In the genomic region with DNA sequence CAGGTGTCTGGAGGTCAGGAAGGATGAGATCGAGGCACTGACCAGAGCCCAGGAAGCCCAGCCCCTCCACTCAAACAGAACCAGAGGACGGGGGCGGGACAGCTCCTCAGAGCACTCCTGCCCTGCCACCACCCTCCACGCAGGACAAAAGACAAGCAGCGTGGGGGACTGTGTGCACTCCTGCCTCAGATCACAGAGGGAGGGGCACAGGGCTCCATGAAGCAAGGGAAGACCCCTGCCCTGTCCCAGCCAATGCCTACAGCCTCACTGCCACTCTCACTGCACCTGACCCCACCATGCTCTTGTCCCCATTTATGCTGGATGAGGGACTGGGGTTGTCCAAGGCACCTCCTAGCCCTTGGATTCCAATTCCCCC, we compare ENCODE assay signal across 14 cellular contexts.
A peak's percentile ranks its signal among the peaks of the same experiment; 100 is the strongest.
DNase-seq lines count a peak whose midpoint lies in the region; ATAC-seq and TF ChIP-seq lines count a peak whose summit lies in the region.
"Had no signal": no experiment of that assay in that cellular context is flagged by ENCODE, and none has a peak within 500 bp of the region (broad histone marks: within the 10 kb centered on the region; RNA-seq: fewer than 3 reads in every experiment).

No MANE protein-coding gene starts in this region.

- H3K9ac ChIP-seq in SK-N-SH (no peak overlapping the region), endodermal cell (ENCODE audit: extremely low read depth, low read length, poor library complexity, severe bottlenecking) (no peak overlapping the region)

- TF ChIP-seq EP300 in SK-N-SH (IDR thresholded peaks at IDR 0.05; ENCODE audit: borderline replicate concordance in 1 of 2, low read depth in 1 of 2, low read length in 1 of 2): no peak

- intact Hi-C loops in Caco-2 (cut with micrococcal nuclease; ENCODE audit: unreplicated experiment): loop anchor here (1.0 kb wide), 2 partner anchors 32 to 74 kb away; no protein-coding TSS in a partner anchor

- no peak for DNase-seq in SK-N-SH
- no peak for DNase-seq in Caco-2
- no peak for DNase-seq in type B pancreatic cell (ENCODE audit: extremely low spot score, unreplicated experiment)
- no peak for DNase-seq in stimulated activated CD4-positive, alpha-beta T cell treated with anti-CD3 and anti-CD28 coated beads, Interleukin-1b, Interleukin-23, amount 100 ng/mL, for 48 hours
- DNase-seq in endodermal cell: no peak
- DNase-seq: 8988T, C1 segment of cervical spinal cord, cerebellar nuclear complex, NCI-H524 had no signal

- H3K27ac Mint-ChIP-seq in Caco-2 (ENCODE audit: unreplicated experiment) (peak overlapping the region; percentile 76), nephron (peak overlapping the region in 2 of 3 experiments; percentile 33 to 58), type B pancreatic cell (no peak overlapping the region), endodermal cell (no peak overlapping the region)
- peak overlapping the region; percentile 61 for H3K27ac Mint-ChIP-seq in activated T-helper 17 cell treated with anti-CD3 and anti-CD28 coated beads, Interleukin-2, amount 50 U/mL, for 72 hours

- TF ChIP-seq RAD21 in SK-N-SH (IDR thresholded peaks at IDR 0.05; ENCODE audit: low read length): no peak

- H3K9me3 ChIP-seq in SK-N-SH (no peaks in the 10 kb centered on the region), Caco-2 (no peaks in the 10 kb centered on the region), endodermal cell (ENCODE audit: control insufficient read depth, low read length) (no peaks in the 10 kb centered on the region)
- H3K9me3 ChIP-seq: upper lobe of left lung had no signal

- H4K20me1 ChIP-seq in SK-N-SH (ENCODE audit: insufficient read depth): peaks cover 75% of the 10 kb centered on the region

- TF ChIP-seq CTCF in SK-N-SH (IDR thresholded peaks at IDR 0.05) (no peak), Caco-2 (IDR thresholded peaks at IDR 0.05; ENCODE audit: insufficient read depth in 1 of 2, low read depth in 1 of 2, low read length in 1 of 2, severe bottlenecking in 1 of 2, unreplicated experiment in 1 of 2) (no peak), nephron (IDR thresholded peaks at IDR 0.05; ENCODE audit: unreplicated experiment in 3 of 3) (no peak), type B pancreatic cell (conservative IDR thresholded peaks at IDR 0.05) (no peak), endodermal cell (conservative IDR thresholded peaks at IDR 0.05) (no peak)

- peaks cover 24% of the 10 kb centered on the region for H3K4me1 Mint-ChIP-seq in Caco-2 (ENCODE audit: low read depth, unreplicated experiment)
- H3K4me1 Mint-ChIP-seq in activated T-helper 17 cell treated with anti-CD3 and anti-CD28 coated beads, Interleukin-2, amount 50 U/mL, for 72 hours: peaks cover 20% of the 10 kb centered on the region
- H3K4me1 Mint-ChIP-seq in nephron: peaks cover 49% of the 10 kb centered on the region
- H3K4me1 Mint-ChIP-seq in type B pancreatic cell (ENCODE audit: unreplicated experiment): peaks cover 4% of the 10 kb centered on the region
- H3K4me1 Mint-ChIP-seq in endodermal cell: no peaks in the 10 kb centered on the region

- H3K4me1 ChIP-seq in SK-N-SH (ENCODE audit: control insufficient read depth in 1 of 2, insufficient read depth in 2 of 2, low read depth in 1 of 2, low read length in 1 of 2) (peaks cover 0 to 27% of the 10 kb centered on the region in 2 experiments; a peak in 1 of 4 replicates), Caco-2 (no peaks in the 10 kb centered on the region), endodermal cell (ENCODE audit: control insufficient read depth, insufficient read depth, low read length) (no peaks in the 10 kb centered on the region)
- H3K4me1 ChIP-seq: upper lobe of left lung had no signal

- H3K9me3 Mint-ChIP-seq in Caco-2 (ENCODE audit: unreplicated experiment): no peaks in the 10 kb centered on the region
- no peaks in the 10 kb centered on the region for H3K9me3 Mint-ChIP-seq in activated T-helper 17 cell treated with anti-CD3 and anti-CD28 coated beads, Interleukin-2, amount 50 U/mL, for 72 hours
- H3K9me3 Mint-ChIP-seq in nephron: no peaks in the 10 kb centered on the region
- H3K9me3 Mint-ChIP-seq in type B pancreatic cell: no peaks in the 10 kb centered on the region
- H3K9me3 Mint-ChIP-seq in endodermal cell: no peaks in the 10 kb centered on the region

- H3K27ac ChIP-seq in SK-N-SH (ENCODE audit: low read depth in 2 of 2, low read length in 1 of 2): peak overlapping the region in 1 of 2 experiments; percentile 25; a peak in 1 of 4 replicates
- no peak overlapping the region for H3K27ac ChIP-seq in endodermal cell (ENCODE audit: low read depth, low read length)
- H3K27ac ChIP-seq: skin epidermis, upper lobe of left lung had no signal

- no peak overlapping the region for H2AFZ ChIP-seq in SK-N-SH (ENCODE audit: low read depth)

- POLR2A ChIA-PET in SK-N-SH (lab: Yijun Ruan, JAX) (no interaction called here), Caco-2 (lab: Charles Lee) (no interaction called here)

- no peak overlapping the region for H3K4me3 ChIP-seq in SK-N-SH (ENCODE audit: low read depth in 2 of 2, low read length in 1 of 2)
- H3K4me3 ChIP-seq in Caco-2 (ENCODE audit: low read depth, low read length): no peak overlapping the region
- no peak overlapping the region for H3K4me3 ChIP-seq in endodermal cell (ENCODE audit: low read length)
- H3K4me3 ChIP-seq: skin epidermis, upper lobe of left lung had no signal

- no peak overlapping the region for H3K4me2 ChIP-seq in SK-N-SH

- H3K36me3 ChIP-seq in SK-N-SH (replicated peaks in 1 of 2; ENCODE audit: control insufficient read depth in 1 of 2, insufficient read depth in 2 of 2, low read length in 1 of 2) (peaks cover 83 to 93% of the 10 kb centered on the region in 2 experiments), Caco-2 (ENCODE audit: control insufficient read depth, insufficient read depth, low read length) (no peaks in the 10 kb centered on the region; the same call in 1 of the 2 replicates), endodermal cell (ENCODE audit: control insufficient read depth, insufficient read depth, low read length) (peaks cover 58% of the 10 kb centered on the region)

- BruUV-seq in Caco-2 (replicated peaks; lab: Mats Ljungman, UMichigan): no TSS peak

- peaks cover 97% of the 10 kb centered on the region for H3K79me2 ChIP-seq in SK-N-SH (ENCODE audit: insufficient read depth)

- H3K27me3 Mint-ChIP-seq in Caco-2 (ENCODE audit: insufficient read depth, unreplicated experiment) (no peaks in the 10 kb centered on the region), nephron (ENCODE audit: low read depth) (peaks cover 5% of the 10 kb centered on the region), type B pancreatic cell (no peaks in the 10 kb centered on the region), endodermal cell (ENCODE audit: insufficient read depth) (no peaks in the 10 kb centered on the region)
- H3K27me3 Mint-ChIP-seq in activated T-helper 17 cell treated with anti-CD3 and anti-CD28 coated beads, Interleukin-2, amount 50 U/mL, for 72 hours: no peaks in the 10 kb centered on the region

- no peak overlapping the region for H3K4me3 Mint-ChIP-seq in Caco-2 (ENCODE audit: unreplicated experiment)
- H3K4me3 Mint-ChIP-seq in activated T-helper 17 cell treated with anti-CD3 and anti-CD28 coated beads, Interleukin-2, amount 50 U/mL, for 72 hours: peak overlapping the region; percentile 6
- no peak overlapping the region for H3K4me3 Mint-ChIP-seq in nephron
- H3K4me3 Mint-ChIP-seq in type B pancreatic cell: no peak overlapping the region
- no peak overlapping the region for H3K4me3 Mint-ChIP-seq in endodermal cell

- H3K36me3 Mint-ChIP-seq in Caco-2 (ENCODE audit: insufficient read depth, unreplicated experiment): peaks cover 55% of the 10 kb centered on the region
- H3K36me3 Mint-ChIP-seq in activated T-helper 17 cell treated with anti-CD3 and anti-CD28 coated beads, Interleukin-2, amount 50 U/mL, for 72 hours (ENCODE audit: low read depth): peaks cover 77% of the 10 kb centered on the region
- H3K36me3 Mint-ChIP-seq in nephron (ENCODE audit: low read depth): peaks cover 88% of the 10 kb centered on the region
- peaks cover 14% of the 10 kb centered on the region for H3K36me3 Mint-ChIP-seq in type B pancreatic cell
- peaks cover 55% of the 10 kb centered on the region for H3K36me3 Mint-ChIP-seq in endodermal cell (ENCODE audit: low read depth)

- H3K27me3 ChIP-seq in SK-N-SH (ENCODE audit: insufficient read depth) (no peaks in the 10 kb centered on the region), Caco-2 (replicated peaks; ENCODE audit: control insufficient read depth, insufficient read depth, low read length) (no peaks in the 10 kb centered on the region), endodermal cell (ENCODE audit: control insufficient read depth, insufficient read depth, low read length, poor library complexity, severe bottlenecking) (no peaks in the 10 kb centered on the region)
- H3K27me3 ChIP-seq: upper lobe of left lung had no signal

- peak; percentile 10; the same call in 2 of the 3 replicates for ATAC-seq in SK-N-SH treated with all-trans-retinoic acid at 6 μM for 48 hours
- ATAC-seq in activated T-helper 17 cell treated with anti-CD3 and anti-CD28 coated beads, Interleukin-2, amount 50 U/mL, for 72 hours (replicated peaks): no peak

- no peaks in the 10 kb centered on the region for H3K9me2 ChIP-seq in SK-N-SH

- CTCF ChIA-PET in SK-N-SH (lab: Yijun Ruan, JAX): interaction anchor here (0.6 to 7.2 kb wide), 27 partner anchors 9 to 579 kb away, joined by 3 to 137 read pairs (median 5); a partner anchor contains a TSS
- CTCF ChIA-PET in Caco-2 (lab: Charles Lee): interaction anchor here (1.2 to 1.8 kb wide), 2 partner anchors 25 to 31 kb away, joined by 3 to 19 read pairs; no protein-coding TSS in a partner anchor

- WGBS in SK-N-SH (ENCODE audit: low lambda C conversion rate): 92% methylated on average over 3 of the region's 5 CpGs
- 89% methylated on average over 5 of the region's 5 CpGs; no CpG with 5 or more reads in 1 of the 2 experiments for WGBS in endodermal cell (ENCODE audit: insufficient coverage in 1 of 2, insufficient read length in 1 of 2), 2 experiments

- H3F3A ChIP-seq in SK-N-SH (replicated peaks; ENCODE audit: insufficient read depth): peaks cover 43% of the 10 kb centered on the region

TF ChIP-seq in SK-N-SH treated with all-trans-retinoic acid at 6 μM for 48 hours, 23 proteins besides CTCF, POLR2A, EP300 and RAD21 (continues in another document):
- no peak for TF ChIP-seq ZFP30 (CRISPR knock-in tag; IDR thresholded peaks at IDR 0.05)
- no peak for TF ChIP-seq ZFP3 (CRISPR knock-in tag; IDR thresholded peaks at IDR 0.05)

TF ChIP-seq in SK-N-SH, 30 proteins besides CTCF, POLR2A, EP300 and RAD21 (continues in another document):
- TF ChIP-seq TEAD4 (IDR thresholded peaks at IDR 0.05; ENCODE audit: borderline replicate concordance, insufficient read depth) (no peak), FOXM1 (IDR thresholded peaks at IDR 0.05; ENCODE audit: low read depth) (no peak), SMC3 (IDR thresholded peaks at IDR 0.05; ENCODE audit: low read depth, low read length) (no peak), RXRA (IDR thresholded peaks at IDR 0.05; ENCODE audit: borderline replicate concordance, low read depth) (no peak)

Comparison
In these comparisons a context has a peak if more than half of its experiments do, and no peak if none do; other contexts are left out.
1. H3K27ac Mint-ChIP-seq: peak in Caco-2 (single experiment), activated T-helper 17 cell treated with anti-CD3 and anti-CD28 coated beads, Interleukin-2, amount 50 U/mL, for 72 hours (single experiment) and nephron (2 of 3); none in type B pancreatic cell (single experiment) and endodermal cell (single experiment).